In the genomic region with DNA sequence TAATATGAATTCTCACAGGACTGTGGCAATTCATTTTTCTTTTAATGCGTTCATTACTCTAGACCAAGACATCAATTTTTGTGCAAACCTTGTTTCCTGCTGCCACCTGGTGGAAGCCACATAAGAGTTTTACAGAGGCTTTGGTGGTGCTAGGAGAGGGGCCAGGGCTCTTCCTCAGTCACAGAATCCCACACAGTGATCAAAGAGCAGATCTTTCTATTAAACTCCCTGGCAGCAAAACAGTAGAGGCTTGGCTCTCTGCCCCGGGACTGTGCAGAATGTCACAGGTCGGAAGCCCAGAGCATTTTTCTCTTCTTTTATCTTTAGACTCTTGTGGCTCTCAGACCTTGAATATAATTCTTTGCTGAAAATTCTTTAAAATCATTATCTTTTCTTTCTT, we compare ENCODE assay signal across 8 cellular contexts.
DNase-seq lines count a peak whose midpoint lies in the region; ATAC-seq, FAIRE-seq and TF ChIP-seq lines count a peak whose summit lies in the region.

No MANE protein-coding gene starts in this region.

- TF ChIP-seq POLR2A in uterus (IDR thresholded peaks at IDR 0.05): no peak

- H3K27ac ChIP-seq in A673 (ENCODE audit: low read depth, low read length, poor library complexity, severe bottlenecking) (no peak overlapping the region), left lung (no peak overlapping the region), uterus (no peak overlapping the region)

- H3K4me3 ChIP-seq in A673 (ENCODE audit: low read depth, low read length, poor library complexity, severe bottlenecking): no peak overlapping the region
- no peak overlapping the region for H3K4me3 ChIP-seq in GM12864 (ENCODE audit: low read depth, low read length)
- no peak overlapping the region for H3K4me3 ChIP-seq in bronchial epithelial cell (ENCODE audit: low read depth, low read length)
- no peak overlapping the region for H3K4me3 ChIP-seq in left lung
- no peak overlapping the region for H3K4me3 ChIP-seq in uterus

- H3K36me3 ChIP-seq in A673 (ENCODE audit: insufficient read depth, low read length, poor library complexity, severe bottlenecking): no peaks in the 10 kb centered on the region
- no peaks in the 10 kb centered on the region for H3K36me3 ChIP-seq in bronchial epithelial cell (ENCODE audit: control insufficient read depth, insufficient read depth, low read length)
- no peaks in the 10 kb centered on the region for H3K36me3 ChIP-seq in left lung
- no peaks in the 10 kb centered on the region for H3K36me3 ChIP-seq in uterus

- H3K27me3 ChIP-seq in A673 (replicated peaks; ENCODE audit: insufficient read depth, low read depth, low read length, poor library complexity) (no peaks in the 10 kb centered on the region), bronchial epithelial cell (ENCODE audit: control insufficient read depth, insufficient read depth, low read length) (no peaks in the 10 kb centered on the region), left lung (no peaks in the 10 kb centered on the region), uterus (no peaks in the 10 kb centered on the region)

- CTCF ChIA-PET in A673 (lab: Charles Lee): no interaction called here

- intact Hi-C loops in A673 (cut with micrococcal nuclease; ENCODE audit: unreplicated experiment) (loop anchor here (1.0 to 10.0 kb wide), 4 partner anchors 537 to 1989 kb away; no protein-coding TSS in a partner anchor), left lung (cut with DNase I) (loop anchor here in 1 of 2 donors (10.0 kb wide), 1 partner anchor 839 kb away; no protein-coding TSS in a partner anchor), uterus (cut with DNase I; ENCODE audit: low total_unique reads) (no loop called here)

- TF ChIP-seq CTCF in A673 (conservative IDR thresholded peaks at IDR 0.05; ENCODE audit: low read depth, low read length) (peak; percentile 80), GM12864 (IDR thresholded peaks at IDR 0.05; ENCODE audit: low read depth, low read length, missing control alignments) (peak; percentile 53), bronchial epithelial cell (IDR thresholded peaks at IDR 0.05; ENCODE audit: insufficient read depth, low read length, severe bottlenecking) (peak; percentile 45), left lung (IDR thresholded peaks at IDR 0.05) (peak; percentile 36 to 50), uterus (IDR thresholded peaks at IDR 0.05) (peak; percentile 37 to 52 (median 43))

- BruUV-seq in A673 (replicated peaks; lab: Mats Ljungman, UMichigan): no TSS peak

- DNase-seq in A673 (ENCODE audit: low spot score): peak; percentile 76
- no peak for DNase-seq in GM12864 (ENCODE audit: low read depth)
- DNase-seq in HK-2 (ENCODE audit: unreplicated experiment): peak; percentile 31
- peak; percentile 87 for DNase-seq in NCI-H82 (lab: John Stamatoyannopoulos, UW)
- DNase-seq in bronchial epithelial cell (ENCODE audit: low read depth): peak; percentile 25
- DNase-seq in left lung: no peak
- peak in 1 of 2 donors; percentile 30 for DNase-seq in uterus

- FAIRE-seq in bronchial epithelial cell (lab: Jason Lieb, UNC): no peak

- H3K9me3 ChIP-seq in A673 (ENCODE audit: low read depth, low read length, poor library complexity, severe bottlenecking) (no peaks in the 10 kb centered on the region), left lung (no peaks in the 10 kb centered on the region), uterus (no peaks in the 10 kb centered on the region)

- no peaks in the 10 kb centered on the region for H3K4me1 ChIP-seq in A673 (ENCODE audit: insufficient read depth, low read length, poor library complexity, severe bottlenecking)
- no peaks in the 10 kb centered on the region for H3K4me1 ChIP-seq in left lung
- no peaks in the 10 kb centered on the region for H3K4me1 ChIP-seq in uterus

- peak; percentile 89 for ATAC-seq in left lung
- no peak for ATAC-seq in activated CD4-positive, CD25-positive, alpha-beta regulatory T cell treated with anti-CD3 and anti-CD28 coated beads, Interleukin-2, amount 50 U/mL, for 24 hours

- POLR2A ChIA-PET in A673 (lab: Charles Lee; ENCODE audit: low non-redundant PET): no interaction called here

Comparison
In these comparisons a context has a peak if more than half of its experiments do, and no peak if none do; other contexts are left out.
1. DNase-seq: peak in A673 (single experiment), HK-2 (single experiment), NCI-H82 (single experiment) and bronchial epithelial cell (single experiment); none in GM12864 (single experiment) and left lung (0 of 2).
2. Peak in every context shown above with its lines, with median percentiles within 50 percentile points of each other: CTCF ChIP-seq.